8 cellular contexts compared by ENCODE assay signal in the genomic region with DNA sequence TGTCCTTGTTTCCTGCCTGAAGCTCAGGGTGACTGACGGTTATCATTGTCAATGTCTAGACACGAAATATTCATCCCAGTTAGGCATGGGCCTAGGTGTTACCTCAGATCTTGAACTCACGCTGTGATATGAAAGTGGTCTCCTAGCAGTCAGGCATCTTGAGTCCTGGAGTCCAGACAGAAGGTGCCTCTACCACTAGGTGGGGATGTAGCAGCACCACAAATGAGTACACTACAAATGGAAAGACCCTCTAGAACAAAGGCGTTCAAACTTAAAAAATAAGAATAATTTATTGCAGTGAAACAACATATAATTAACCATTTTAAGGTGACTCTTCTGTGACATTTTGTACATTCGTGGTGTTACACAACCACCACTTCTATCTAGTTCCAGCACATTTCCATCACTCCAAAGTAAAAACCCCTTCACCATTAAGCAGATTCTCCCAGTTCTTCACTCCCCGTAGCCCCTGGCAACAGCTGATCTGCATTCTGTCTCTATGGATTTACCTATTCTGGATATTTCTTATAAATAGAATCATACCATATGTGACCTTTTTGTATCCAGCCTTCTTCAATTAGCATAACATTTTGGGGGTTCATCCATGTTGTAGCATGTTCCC. TPM values are rescaled to one million over a fixed set of nuclear protein-coding genes. Genes with fewer than 3 reads are reported as not detected.
DNase-seq lines count a peak whose midpoint lies in the region; ATAC-seq and TF ChIP-seq lines count a peak whose summit lies in the region.

No MANE protein-coding gene starts in this region.

- H3K4me1 Mint-ChIP-seq in Calu3 (ENCODE audit: low read depth, unreplicated experiment) = no peaks in the 10 kb centered on the region

- no TSS peak for BruUV-seq in Calu3 (replicated peaks; lab: Mats Ljungman, UMichigan)

- H3K27me3 ChIP-seq in HL-60 (ENCODE audit: insufficient read depth, poor library complexity, severe bottlenecking) = no peaks in the 10 kb centered on the region
- no peaks in the 10 kb centered on the region for H3K27me3 ChIP-seq in lung (ENCODE audit: control insufficient read depth, insufficient read depth)
- H3K27me3 ChIP-seq in aorta (ENCODE audit: control insufficient read depth in 1 of 2, insufficient read depth in 2 of 2, low read length in 1 of 2) = no peaks in the 10 kb centered on the region

- no peaks in the 10 kb centered on the region for H3K9me3 Mint-ChIP-seq in Calu3 (ENCODE audit: low read depth, unreplicated experiment)

- no peak overlapping the region; the same call in 1 of the 2 replicates for H3K27ac ChIP-seq in HL-60 (replicated peaks)
- no peak overlapping the region for H3K27ac ChIP-seq in lung (ENCODE audit: low read depth in 1 of 2, low read length in 1 of 2)
- no peak overlapping the region for H3K27ac ChIP-seq in aorta (ENCODE audit: low read depth in 1 of 2, low read length in 2 of 2)

- WGBS in lung, 2 donors = 44% methylated on average over 6 of the region's 6 CpGs
- WGBS in aorta, 2 donors = 35 to 42% methylated on average over 6 of the region's 6 CpGs

- DNase-seq in Calu3 = peak; percentile 40
- peak in 1 of 2 experiments; percentile 74 for DNase-seq in HL-60 (ENCODE audit: low read depth in 1 of 2, low spot score in 1 of 2)
- peak; percentile 42 for DNase-seq in RPMI7951 (ENCODE audit: low read depth)
- DNase-seq in ecto neural progenitor cell (ENCODE audit: low spot score) = peak; percentile 58
- no peak for DNase-seq in lung (ENCODE audit: low spot score)
- no peak for DNase-seq in aorta
- no peak for DNase-seq in activated CD4-positive, CD25-positive, alpha-beta regulatory T cell treated with anti-CD3 and anti-CD28 coated beads, Interleukin-2, amount 50 U/mL, for 72 hours

- H3K27ac Mint-ChIP-seq in Calu3 (ENCODE audit: unreplicated experiment) = no peak overlapping the region

- no peak overlapping the region for H3K4me3 ChIP-seq in HL-60 (replicated peaks; ENCODE audit: insufficient read depth, low read length)
- H3K4me3 ChIP-seq in lung = no peak overlapping the region
- no peak overlapping the region for H3K4me3 ChIP-seq in aorta (ENCODE audit: low read length in 2 of 2)

- ATAC-seq in GM18867 (IDR thresholded peaks at IDR 0.05; ENCODE audit: unreplicated experiment) = peak; percentile 85
- ATAC-seq in lung (ENCODE audit: insufficient read depth, low FRiP score) = no peak
- ATAC-seq in aorta (ENCODE audit: low FRiP score) = peak; percentile 57

- no peaks in the 10 kb centered on the region for H3K36me3 ChIP-seq in lung (ENCODE audit: control insufficient read depth in 2 of 2, insufficient read depth in 2 of 2, low read length in 2 of 2)
- no peaks in the 10 kb centered on the region for H3K36me3 ChIP-seq in aorta (ENCODE audit: control insufficient read depth in 1 of 2, insufficient read depth in 2 of 2, low read length in 1 of 2)

- H3K36me3 Mint-ChIP-seq in Calu3 (ENCODE audit: insufficient read depth, unreplicated experiment) = no peaks in the 10 kb centered on the region

- CTCF ChIA-PET in Calu3 (lab: Charles Lee) = no interaction called here

- H3K4me1 ChIP-seq in lung (ENCODE audit: control insufficient read depth in 2 of 2, insufficient read depth in 2 of 2, low read length in 2 of 2) (peaks cover 3% of the 10 kb centered on the region in 2 donors), aorta (ENCODE audit: control insufficient read depth in 1 of 2, insufficient read depth in 2 of 2, low read length in 2 of 2) (peaks cover 0 to 2% of the 10 kb centered on the region in 2 donors)

- no peak overlapping the region for H3K4me3 Mint-ChIP-seq in Calu3 (ENCODE audit: low read depth, unreplicated experiment)

- TF ChIP-seq CTCF in Calu3 (IDR thresholded peaks at IDR 0.05; ENCODE audit: unreplicated experiment) (no peak), HL-60 (IDR thresholded peaks at IDR 0.05; ENCODE audit: insufficient read depth, low read length) (peak; percentile 53), lung (IDR thresholded peaks at IDR 0.05; ENCODE audit: control extremely low read depth, extremely low read depth) (peak; percentile 34)

- no peaks in the 10 kb centered on the region for H3K9me3 ChIP-seq in lung (ENCODE audit: control insufficient read depth in 2 of 2, insufficient read depth in 1 of 2, low read length in 1 of 2)
- no peaks in the 10 kb centered on the region for H3K9me3 ChIP-seq in aorta (ENCODE audit: control insufficient read depth, low read length)

- H3K27me3 Mint-ChIP-seq in Calu3 (ENCODE audit: unreplicated experiment) = no peaks in the 10 kb centered on the region

- intact Hi-C loops in Calu3 (cut with micrococcal nuclease; ENCODE audit: unreplicated experiment) = loop anchor here (1.0 kb wide), 1 partner anchor 291 kb away; no protein-coding TSS in a partner anchor
- intact Hi-C loops in aorta (cut with DNase I) = loop anchor here (5.0 to 10.0 kb wide), 4 partner anchors 107 to 293 kb away; no protein-coding TSS in a partner anchor

RNA-seq across cellular contexts. Expression of a gene that starts 11.9 kb away (rescaled TPM):
- total RNA-seq in Calu3 (2022) = 3.2 and 6.2 TPM in 2 replicates
- 1.7 and 5.7 TPM in 2 replicates for total RNA-seq in RPMI7951 (2014; rRNA removed; shearing (Covaris generic))
- total RNA-seq in lung = 10 to 100 TPM; 68.1 to 79.6 TPM
- 10 to 100 TPM in 1 of 2 donors, 1 to 10 TPM in 1; 7.4 to 19.7 TPM for polyA plus RNA-seq in lung
- 100 to 1,000 TPM; 141 to 328 TPM for total RNA-seq in aorta
- 10 to 100 TPM; 24.8 to 49.3 TPM for polyA plus RNA-seq in aorta

Comparison
In these comparisons a context has a peak if more than half of its experiments do, and no peak if none do; other contexts are left out.
1. DNase-seq: peak in Calu3 (single experiment), RPMI7951 (single experiment) and ecto neural progenitor cell (single experiment); none in lung (single experiment), aorta (0 of 2) and activated CD4-positive, CD25-positive, alpha-beta regulatory T cell treated with anti-CD3 and anti-CD28 coated beads, Interleukin-2, amount 50 U/mL, for 72 hours (single experiment).